14 cellular contexts compared by ENCODE assay signal in genomic region chr3:124850633-124851032, GRCh38.
DNase-seq lines count a peak whose midpoint lies in the region; ATAC-seq and TF ChIP-seq lines count a peak whose summit lies in the region.
"Had no signal": no experiment of that assay in that cellular context is flagged by ENCODE, and none has a peak within 500 bp of the region (broad histone marks: within the 10 kb centered on the region; RNA-seq: fewer than 3 reads in every experiment).

No MANE protein-coding gene starts in this region.

- H3K27ac ChIP-seq in brain microvascular endothelial cell, result peak overlapping the region; percentile 59
- peak overlapping the region; percentile 68 for H3K27ac ChIP-seq in subcutaneous abdominal adipose tissue (ENCODE audit: low read depth, low read length)
- H3K27ac ChIP-seq: KMS-11 had no signal

- DNase-seq in GM03348 (ENCODE audit: low spot score) (peak; percentile 86), brain microvascular endothelial cell (peak; percentile 78), iris pigment epithelial cell (ENCODE audit: low read depth) (peak; percentile 84)
- DNase-seq: activated naive CD4-positive, alpha-beta T cell treated with anti-CD3 and anti-CD28 coated beads, Interleukin-2, amount 10 ng/mL, durations not matched to agents 7 days and 5 days; Caco-2; effector CD4-positive, alpha-beta T cell; NCI-H2107; OCI-M1 had no signal

- in situ Hi-C loops in brain microvascular endothelial cell (cut with HindIII; ENCODE audit: low pct_ligation_motif_present, low sequenced_read_pairs), result no loop called here

- H3K27me3 ChIP-seq in brain microvascular endothelial cell (replicated peaks) (no peaks in the 10 kb centered on the region), subcutaneous abdominal adipose tissue (ENCODE audit: control insufficient read depth in 5 of 5, insufficient read depth in 4 of 5, low read length in 5 of 5) (no peaks in the 10 kb centered on the region)

- H3K4me3 ChIP-seq in brain microvascular endothelial cell (ENCODE audit: low read depth, low read length), result no peak overlapping the region
- H3K4me3 ChIP-seq in subcutaneous abdominal adipose tissue (ENCODE audit: low read depth in 1 of 5, low read length in 5 of 5), result no peak overlapping the region

- TF ChIP-seq CTCF in brain microvascular endothelial cell (IDR thresholded peaks at IDR 0.05; ENCODE audit: low read depth, low read length, missing control alignments), result peak; percentile 45

- ATAC-seq in HG03469 (IDR thresholded peaks at IDR 0.05; ENCODE audit: unreplicated experiment) (no peak), HG02981 (IDR thresholded peaks at IDR 0.05; ENCODE audit: unreplicated experiment) (no peak), HG02798 (IDR thresholded peaks at IDR 0.05; ENCODE audit: poor library complexity, unreplicated experiment) (no peak), GM18511 (IDR thresholded peaks at IDR 0.05; ENCODE audit: unreplicated experiment) (no peak)

- H3K9ac ChIP-seq in subcutaneous abdominal adipose tissue (ENCODE audit: low read length in 5 of 5), result peak overlapping the region in 3 of 5 donors; percentile 14 to 46 (median 43)
- H3K9ac ChIP-seq: KMS-11 had no signal

- no peaks in the 10 kb centered on the region for H3K9me3 ChIP-seq in subcutaneous abdominal adipose tissue (ENCODE audit: control insufficient read depth in 5 of 5, low read length in 5 of 5)
- H3K9me3 ChIP-seq: Caco-2 had no signal

- H3K4me1 ChIP-seq in subcutaneous abdominal adipose tissue (ENCODE audit: control insufficient read depth in 5 of 5, insufficient read depth in 5 of 5, low read length in 5 of 5), result peaks cover 6 to 54% (median 39%) of the 10 kb centered on the region in 5 donors
- H3K4me1 ChIP-seq: Caco-2 had no signal

- H3K36me3 ChIP-seq in brain microvascular endothelial cell (replicated peaks), result peaks cover 15% of the 10 kb centered on the region
- H3K36me3 ChIP-seq in subcutaneous abdominal adipose tissue (ENCODE audit: control insufficient read depth in 5 of 5, insufficient read depth in 5 of 5, low read length in 5 of 5), result peaks cover 15 to 36% (median 19%) of the 10 kb centered on the region in 5 donors
